4 cellular contexts compared by ENCODE assay signal in the genomic region with DNA sequence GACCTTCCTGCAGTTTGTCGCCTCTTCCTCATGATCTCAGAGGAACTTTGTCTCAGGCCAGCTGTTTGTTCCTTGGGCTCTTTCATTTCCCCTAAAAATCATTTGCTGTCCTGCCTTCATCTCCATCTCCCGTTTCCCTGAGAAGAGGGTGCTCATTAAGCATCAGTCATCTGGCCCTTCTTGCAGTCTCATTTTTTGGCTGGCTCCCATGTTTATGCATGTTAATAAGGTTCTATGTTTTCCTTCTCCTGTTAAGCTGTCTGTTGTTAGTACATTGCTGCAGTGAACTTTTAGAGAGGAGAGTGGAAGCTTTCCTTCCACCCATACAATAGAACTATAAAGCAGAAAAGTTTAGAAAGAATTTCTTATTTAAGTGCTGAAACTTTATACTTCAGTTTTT. TPM values are rescaled to one million over a fixed set of nuclear protein-coding genes. Genes with fewer than 3 reads are reported as not detected.
"Had no signal": no experiment of that assay in that cellular context is flagged by ENCODE, and none has a peak within 500 bp of the region (broad histone marks: within the 10 kb centered on the region; RNA-seq: fewer than 3 reads in every experiment).

No MANE protein-coding gene starts in this region.

RNA-seq across cellular contexts. Expression of a gene that starts 43.4 kb away (rescaled TPM):
- total RNA-seq: activated CD4-positive, alpha-beta memory T cell treated with anti-CD3 and anti-CD28 coated beads, Interleukin-2, amount 10 ng/mL, durations not matched to agents 7 days and 5 days; activated CD8-positive, alpha-beta memory T cell treated with anti-CD3 and anti-CD28 coated beads, Interleukin-2, amount 10 ng/mL, durations not matched to agents 7 days and 5 days; M059J; PC-9 had no signal
